ENCODE assay signal across 19 cellular contexts in the genomic region with DNA sequence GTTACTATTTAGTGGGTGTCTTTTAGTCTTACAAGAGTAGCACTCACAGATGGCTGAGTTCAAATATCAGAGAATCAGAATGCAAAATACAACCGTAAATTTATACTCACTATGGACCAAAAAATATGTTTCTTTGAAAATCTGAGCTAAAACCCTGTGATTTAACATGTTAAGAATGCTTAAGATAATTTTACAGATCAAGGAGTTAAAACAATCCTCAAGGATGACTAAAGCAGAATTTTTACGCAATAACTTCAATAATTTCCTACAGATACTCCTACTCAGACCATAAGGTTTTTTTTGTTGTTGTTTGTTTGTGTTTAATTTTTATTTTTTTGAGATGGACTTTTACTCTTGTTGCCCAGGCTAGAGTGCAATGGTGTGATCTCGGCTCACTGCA.
"Had no signal": no experiment of that assay in that cellular context is flagged by ENCODE, and none has a peak within 500 bp of the region (broad histone marks: within the 10 kb centered on the region; RNA-seq: fewer than 3 reads in every experiment).

No MANE protein-coding gene starts in this region.

- FAIRE-seq: frontal cortex, islet of Langerhans, small intestine had no signal

- H3K79me2 ChIP-seq: parathyroid adenoma had no signal

- H3K4me3 ChIP-seq: breast epithelium, dorsolateral prefrontal cortex, heart left ventricle, right atrium auricular region had no signal

- H3K4me1 ChIP-seq: breast epithelium, heart left ventricle, right atrium auricular region had no signal

- H3K36me3 ChIP-seq: breast epithelium, heart left ventricle, right atrium auricular region had no signal

- H2AFZ ChIP-seq: parathyroid adenoma had no signal

- H3K27me3 ChIP-seq: breast epithelium, dorsolateral prefrontal cortex, heart left ventricle, right atrium auricular region had no signal

- H3K9me3 ChIP-seq: breast epithelium, heart left ventricle, right atrium auricular region had no signal

- H3K9ac ChIP-seq: parathyroid adenoma had no signal

- ATAC-seq: activated T-cell treated with anti-CD3 and anti-CD28 coated beads, Interleukin-2, amount 50 U/mL, for 72 hours; heart left ventricle had no signal

- DNase-seq: activated CD4-positive, alpha-beta T cell treated with anti-CD3 and anti-CD28 coated beads, Interleukin-2, amount 10 ng/mL, durations not matched to agents 24 days and 14 days; activated CD4-positive, CD25-positive, alpha-beta regulatory T cell; activated CD8-positive, alpha-beta memory T cell treated with anti-CD3 and anti-CD28 coated beads, Interleukin-2, amount 50 U/mL, for 48 hours; activated gamma-delta T cell treated with Interleukin-2 at 50 U/mL for 16 hours; activated T-cell treated with anti-CD3 and anti-CD28 coated beads, Interleukin-2, amount 50 U/mL, for 72 hours; anterior cingulate cortex; dorsolateral prefrontal cortex; heart left ventricle; midbrain; small intestine; stimulated activated CD4-positive, alpha-beta T cell treated with anti-CD3 and anti-CD28 coated beads, Interleukin-4, amount 100 ng/mL, for 4 hours; stimulated activated CD8-positive, alpha-beta memory T cell treated with anti-CD3 and anti-CD28 coated beads, Interleukin-4, amount 100 ng/mL, for 48 hours; stimulated activated naive CD4-positive, alpha-beta T cell treated with Interleukin-2 at 50 U/mL for 16 hours; substantia nigra had no signal

- H3K27ac ChIP-seq: breast epithelium, dorsolateral prefrontal cortex, heart left ventricle, parathyroid adenoma, right atrium auricular region had no signal
